In genomic region chr3:33372218-33373081, GRCh38 we compare ENCODE assay signal across 8 cellular contexts.
DNase-seq lines count a peak whose midpoint lies in the region; ATAC-seq and TF ChIP-seq lines count a peak whose summit lies in the region.

No MANE protein-coding gene starts in this region.

- 57% methylated on average over 14 of the region's 14 CpGs for WGBS in tibial nerve, 2 donors

- no peaks in the 10 kb centered on the region for H3F3A ChIP-seq in neural cell (ENCODE audit: insufficient read depth, low read length, poor library complexity, severe bottlenecking)

- no peak for TF ChIP-seq EP300 in neural cell (conservative IDR thresholded peaks at IDR 0.05; ENCODE audit: poor library complexity, severe bottlenecking)
- TF ChIP-seq EP300 in tibial nerve (IDR thresholded peaks at IDR 0.05), result no peak

- H3K9me3 ChIP-seq in neural cell (ENCODE audit: low read length) (no peaks in the 10 kb centered on the region), tibial nerve (no peaks in the 10 kb centered on the region)

- H3K4me3 ChIP-seq in fibroblast of mammary gland (ENCODE audit: control insufficient read depth, low read depth, low read length), result peak overlapping the region; percentile 19
- H3K4me3 ChIP-seq in neural cell (ENCODE audit: low read length), result no peak overlapping the region
- no peak overlapping the region for H3K4me3 ChIP-seq in tibial nerve

- no peak overlapping the region for H3K4me2 ChIP-seq in neural cell (ENCODE audit: low read length)

- H3K36me3 ChIP-seq in neural cell (ENCODE audit: insufficient read depth, low read length) (peaks cover 13% of the 10 kb centered on the region), tibial nerve (peaks cover 0 to 26% (median 0%) of the 10 kb centered on the region in 3 donors)

- H3K27me3 ChIP-seq in neural cell (ENCODE audit: insufficient read depth, low read depth, low read length) (no peaks in the 10 kb centered on the region), tibial nerve (no peaks in the 10 kb centered on the region)

- DNase-seq in GM10266 (ENCODE audit: extremely low spot score), result peak; percentile 51
- DNase-seq in NOMO-1 treated with DMSO at 0.1 percent for 48 hours (lab: John Stamatoyannopoulos, UW; ENCODE audit: unreplicated experiment), result peak; percentile 86
- peak; percentile 39 for DNase-seq in activated CD8-positive, alpha-beta memory T cell treated with anti-CD3 and anti-CD28 coated beads, Interleukin-2, amount 50 U/mL, for 4 hours
- peak; percentile 75 for DNase-seq in fibroblast of mammary gland (ENCODE audit: low read depth)
- peak in 1 of 2 donors; percentile 56 for DNase-seq in tibial nerve (ENCODE audit: low spot score in 2 of 2)
- no peak for DNase-seq in effector CD8-positive, alpha-beta T cell (lab: John Stamatoyannopoulos, UW)

- no peak overlapping the region for H3K27ac ChIP-seq in neural cell (ENCODE audit: low read length)
- no peak overlapping the region for H3K27ac ChIP-seq in tibial nerve

- no peaks in the 10 kb centered on the region for H3K9me2 ChIP-seq in neural cell (ENCODE audit: insufficient read depth, low read length)

- TF ChIP-seq POLR2A in tibial nerve (IDR thresholded peaks at IDR 0.05), result no peak

- TF ChIP-seq RAD21 in neural cell (conservative IDR thresholded peaks at IDR 0.05), result peak; percentile 83

- no peaks in the 10 kb centered on the region for H4K20me1 ChIP-seq in neural cell (ENCODE audit: insufficient read depth)

- H3K79me2 ChIP-seq in neural cell (replicated peaks; ENCODE audit: insufficient read depth, low read length), result no peaks in the 10 kb centered on the region

- peaks cover 0 to 8% (median 0%) of the 10 kb centered on the region in 4 donors for H3K4me1 ChIP-seq in tibial nerve

- peak; percentile 50 for ATAC-seq in HG02623 (IDR thresholded peaks at IDR 0.05; ENCODE audit: unreplicated experiment)

- H2AFZ ChIP-seq in neural cell (ENCODE audit: low read depth, low read length), result no peak overlapping the region

- TF ChIP-seq CTCF in GM10266 (IDR thresholded peaks at IDR 0.05; ENCODE audit: control insufficient read depth, insufficient read depth, low read depth, missing control alignments) (peak; percentile 92), fibroblast of mammary gland (conservative IDR thresholded peaks at IDR 0.05; ENCODE audit: control insufficient read depth, insufficient read depth, low read depth, low read length) (peak; percentile 99), neural cell (IDR thresholded peaks at IDR 0.05; ENCODE audit: poor library complexity, severe bottlenecking) (peak; percentile 88), tibial nerve (IDR thresholded peaks at IDR 0.05) (peak; percentile 82 to 92 (median 87))

- H3K9ac ChIP-seq in neural cell (ENCODE audit: low read length), result no peak overlapping the region

TF ChIP-seq in neural cell, 6 proteins besides CTCF, POLR2A, EP300 and RAD21:
- peak; percentile 86 for TF ChIP-seq SMC3 (conservative IDR thresholded peaks at IDR 0.05; ENCODE audit: poor library complexity)
- TF ChIP-seq REST (IDR thresholded peaks at IDR 0.05; ENCODE audit: borderline replicate concordance), result no peak
